In genomic region chr9:36191290-36191645, GRCh38 we compare ENCODE assay signal across 8 cellular contexts. TPM values are rescaled to one million over a fixed set of nuclear protein-coding genes. Genes with fewer than 3 reads are reported as not detected.
DNase-seq lines count a peak whose midpoint lies in the region; ATAC-seq and TF ChIP-seq lines count a peak whose summit lies in the region.

No MANE protein-coding gene starts in this region.

- 1% methylated on average over 15 to 18 of the region's 18 CpGs for WGBS in body of pancreas, 2 donors

- no peak for TF ChIP-seq CTCF in body of pancreas (IDR thresholded peaks at IDR 0.05)

- H3K4me3 ChIP-seq in body of pancreas: peak overlapping the region; percentile 69 to 94

- peak overlapping the region; percentile 88 to 92 for H3K27ac Mint-ChIP-seq in T-cell

- peaks cover 38% of the 10 kb centered on the region for H3K4me1 ChIP-seq in body of pancreas

- TF ChIP-seq POLR2A in body of pancreas (IDR thresholded peaks at IDR 0.05): no peak

- peak; percentile 15 for ATAC-seq in GM18498 (IDR thresholded peaks at IDR 0.05; ENCODE audit: unreplicated experiment)
- peak; percentile 8 for ATAC-seq in HG03039 (IDR thresholded peaks at IDR 0.05; ENCODE audit: unreplicated experiment)
- ATAC-seq in T-cell (replicated peaks in 1 of 4): peak; percentile 17 to 51 (median 35)
- ATAC-seq in body of pancreas: peak; percentile 11
- peak; percentile 29 for ATAC-seq in left lobe of liver
- no peak for ATAC-seq in GM19328 (IDR thresholded peaks at IDR 0.05; ENCODE audit: unreplicated experiment)

- CTCF ChIA-PET in T-cell (lab: Charles Lee): interaction anchor here (0.6 to 2.5 kb wide), 15 partner anchors 10 to 216 kb away, joined by 3 to 19 read pairs (median 4); partner anchors contain the start of gene GNE (in 1 of the 2)

- peaks cover 46 to 57% (median 46%) of the 10 kb centered on the region in 3 donors for H3K4me1 Mint-ChIP-seq in T-cell

- no peaks in the 10 kb centered on the region for H3K9me3 Mint-ChIP-seq in T-cell

- H3K36me3 ChIP-seq in body of pancreas (replicated peaks in 1 of 2; ENCODE audit: insufficient read depth in 1 of 2, low read depth in 2 of 2): no peaks in the 10 kb centered on the region

- no peaks in the 10 kb centered on the region for H3K9me3 ChIP-seq in body of pancreas

- intact Hi-C loops in body of pancreas (cut with DNase I): no loop called here

- peak overlapping the region; percentile 91 to 94 (median 92) for H3K4me3 Mint-ChIP-seq in T-cell

- H3K27me3 Mint-ChIP-seq in T-cell: peaks cover 0 to 5% of the 10 kb centered on the region in 2 donors

- H3K36me3 Mint-ChIP-seq in T-cell: peaks cover 18% of the 10 kb centered on the region

- POLR2A ChIA-PET in T-cell (lab: Charles Lee): interaction anchor here (0.6 to 1.1 kb wide), 7 partner anchors 11 to 1546 kb away, joined by 3 to 4 read pairs (median 4); no protein-coding TSS in a partner anchor

- H3K27ac ChIP-seq in body of pancreas: peak overlapping the region; percentile 70 to 90 (median 84)

- DNase-seq in T-cell (peak in 33 of 34 experiments; percentile 2 to 53 (median 34)), body of pancreas (peak in 3 of 4 donors; percentile 21 to 37 (median 36)), left lobe of liver (ENCODE audit: low spot score) (no peak), pons (ENCODE audit: low spot score) (no peak)
- DNase-seq in stimulated activated CD4-positive, alpha-beta T cell treated with anti-CD3 and anti-CD28 coated beads, TNF-alpha, amount 100 ng/mL, for 48 hours (ENCODE audit: low read depth in 3 of 3): peak; percentile 10 to 19 (median 15)

- H3K27me3 ChIP-seq in body of pancreas: no peaks in the 10 kb centered on the region

RNA-seq across cellular contexts. Expression of gene CLTA, which starts 0.5 kb away (rescaled TPM):
- total RNA-seq in T-cell (10 to 100 TPM; 40.2 to 79.0 (median 70.0) TPM), body of pancreas (100 to 1,000 TPM in 1 of 2 donors, 10 to 100 TPM in 1; 86.7 to 145 TPM), left lobe of liver (61.8 TPM)

RNA-seq across cellular contexts. Expression of gene CCIN, which starts 22.1 kb away (rescaled TPM):
- total RNA-seq in T-cell: under 1 TPM in 3 of 5 donors, not detected in 2; 0.13 to 0.84 (median 0.68) TPM
- not detected for total RNA-seq in body of pancreas
- not detected for total RNA-seq in left lobe of liver

RNA-seq across cellular contexts. Expression of gene GLIPR2, which starts 54.7 kb away (rescaled TPM):
- total RNA-seq in T-cell: 10 to 100 TPM; 25.6 to 37.8 (median 28.7) TPM
- total RNA-seq in body of pancreas: 1 to 10 TPM; 1.6 to 4.4 TPM
- 1.5 TPM for total RNA-seq in left lobe of liver

Comparison
In these comparisons a context has a peak if more than half of its experiments do, and no peak if none do; other contexts are left out.
1. DNase-seq: peak in T-cell (33 of 34), body of pancreas (3 of 4) and stimulated activated CD4-positive, alpha-beta T cell treated with anti-CD3 and anti-CD28 coated beads, TNF-alpha, amount 100 ng/mL, for 48 hours (3 of 3); none in left lobe of liver (single experiment) and pons (single experiment).
2. RNA of gene GLIPR2, which starts 54.7 kb away (total RNA-seq): 25.6 to 37.8 TPM in T-cell; 1.6 to 4.4 TPM in body of pancreas and 1.5 TPM in left lobe of liver (single experiment); every median in the first group is over 4 times any median in the second.